ENCODE assay signal across 1 cellular context in genomic region chr20:38969708-38970107, GRCh38.
TF ChIP-seq lines count a peak whose summit lies in the region.

No MANE protein-coding gene starts in this region.

TF ChIP-seq in GM23338, 12 proteins besides CTCF, POLR2A, EP300 and RAD21 (continued from another document):
- TF ChIP-seq REST (IDR thresholded peaks at IDR 0.05; ENCODE audit: unreplicated experiment) (no peak), ZNF462 (CRISPR knock-in tag; IDR thresholded peaks at IDR 0.05) (no peak), EZH2 (IDR thresholded peaks at IDR 0.05; ENCODE audit: low read depth, unreplicated experiment) (no peak)
TF ChIP-seq in GM23338: peak in this region for 0.
